In genomic region chr19:5694167-5694951, GRCh38 we compare ENCODE assay signal across 1 cellular context.
TF ChIP-seq lines count a peak whose summit lies in the region.

No MANE protein-coding gene starts in this region.

TF ChIP-seq in Ishikawa, 13 proteins besides CTCF, POLR2A, EP300 and RAD21:
- TF ChIP-seq ZBTB7A (IDR thresholded peaks at IDR 0.05; ENCODE audit: low read depth): 0 out of 2 replicates have a peak, but pooled peaks have one; percentile 53
- TF ChIP-seq CEBPB (IDR thresholded peaks at IDR 0.05): no peak
